Comparison of ENCODE assay signal across 31 cellular contexts in the genomic region with DNA sequence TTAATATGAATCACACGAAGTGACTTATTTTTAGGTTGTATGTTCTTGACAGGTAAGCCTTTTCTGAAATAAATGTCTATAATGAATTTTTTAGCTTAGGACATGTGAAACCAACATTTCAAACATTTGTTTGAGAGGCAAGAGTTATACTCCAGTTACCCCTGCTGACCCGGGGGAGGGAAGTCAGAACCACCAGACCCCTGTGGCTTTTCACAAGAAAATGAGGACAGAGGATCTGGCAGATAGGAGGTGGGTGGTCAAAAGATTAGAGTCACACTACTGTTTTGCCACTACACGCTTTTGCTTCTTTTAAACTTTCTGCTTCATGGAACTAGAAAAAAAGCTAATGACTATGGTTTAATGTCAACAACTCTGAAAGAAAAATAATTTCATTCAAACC. TPM values are rescaled to one million over a fixed set of nuclear protein-coding genes. Genes with fewer than 3 reads are reported as not detected.
A peak's percentile ranks its signal among the peaks of the same experiment; 100 is the strongest.
DNase-seq lines count a peak whose midpoint lies in the region; ATAC-seq lines count a peak whose summit lies in the region.
"Had no signal": no experiment of that assay in that cellular context is flagged by ENCODE, and none has a peak within 500 bp of the region (broad histone marks: within the 10 kb centered on the region; RNA-seq: fewer than 3 reads in every experiment).

No MANE protein-coding gene starts in this region.

- DNase-seq in NCI-H82 (lab: John Stamatoyannopoulos, UW) (peak; percentile 15), NCI-H82 treated with DMSO at 0.1 percent for 48 hours (lab: John Stamatoyannopoulos, UW; ENCODE audit: unreplicated experiment) (no peak), amniotic epithelial cell (ENCODE audit: low read depth) (peak; percentile 31), iPS-NIHi7 (ENCODE audit: extremely low spot score) (peak; percentile 54), retina (peak; percentile 9)
- DNase-seq in activated naive CD8-positive, alpha-beta T cell treated with anti-CD3 and anti-CD28 coated beads for 36 hours = no peak
- DNase-seq in activated effector memory CD4-positive, alpha-beta T cell treated with Interleukin-2 at 50 U/mL for 16 hours = no peak
- DNase-seq: activated CD8-positive, alpha-beta memory T cell treated with anti-CD3 and anti-CD28 coated beads for 24 hours; activated naive CD4-positive, alpha-beta T cell; activated T-cell treated with anti-CD3 and anti-CD28 coated beads, Interleukin-2, amount 50 U/mL, for 1 hour; adrenal gland; CD8-positive, alpha-beta T cell; DMS79; Kasumi-1; midbrain; naive thymus-derived CD8-positive, alpha-beta T cell; NCI-H2029 treated with DMSO at 0.1 percent for 48 hours; NCI-H226; ovary; SHP77; spleen; stimulated activated CD4-positive, alpha-beta T cell treated with anti-CD3 and anti-CD28 coated beads, Interleukin-2, amount 100 ng/mL, for 48 hours; SW 1271; T1000 had no signal

- no peak overlapping the region for H3K27ac Mint-ChIP-seq in activated naive CD8-positive, alpha-beta T cell treated with anti-CD3 and anti-CD28 coated beads for 36 hours
- H3K27ac Mint-ChIP-seq: CD8-positive, alpha-beta T cell; naive thymus-derived CD8-positive, alpha-beta T cell; stimulated activated memory B cell treated with anti-CD40 and anti-IgM and Interleukin-4, amounts not matched to agents 10 μg/mL and 1 μg/mL and 100 μg/mL, for 72 hours had no signal

- H3K4me1 Mint-ChIP-seq in activated naive CD8-positive, alpha-beta T cell treated with anti-CD3 and anti-CD28 coated beads for 36 hours = peaks cover 3% of the 10 kb centered on the region
- H3K4me1 Mint-ChIP-seq: naive thymus-derived CD8-positive, alpha-beta T cell; stimulated activated memory B cell treated with anti-CD40 and anti-IgM and Interleukin-4, amounts not matched to agents 10 μg/mL and 1 μg/mL and 100 μg/mL, for 72 hours had no signal

- no peaks in the 10 kb centered on the region for H3K36me3 Mint-ChIP-seq in activated naive CD8-positive, alpha-beta T cell treated with anti-CD3 and anti-CD28 coated beads for 36 hours
- H3K36me3 Mint-ChIP-seq: CD8-positive, alpha-beta T cell; naive thymus-derived CD8-positive, alpha-beta T cell; stimulated activated memory B cell treated with anti-CD40 and anti-IgM and Interleukin-4, amounts not matched to agents 10 μg/mL and 1 μg/mL and 100 μg/mL, for 72 hours had no signal

- no peak for ATAC-seq in HG02885 (IDR thresholded peaks at IDR 0.05; ENCODE audit: poor library complexity, unreplicated experiment)
- ATAC-seq: CD8-positive, alpha-beta T cell; HepG2; left lobe of liver; naive thymus-derived CD8-positive, alpha-beta T cell; stimulated activated memory B cell treated with anti-CD40 and anti-IgM and Interleukin-4, amounts not matched to agents 10 μg/mL and 1 μg/mL and 100 μg/mL, for 72 hours had no signal

- peaks cover 50% of the 10 kb centered on the region for H3K27me3 Mint-ChIP-seq in activated naive CD8-positive, alpha-beta T cell treated with anti-CD3 and anti-CD28 coated beads for 36 hours

- no peaks in the 10 kb centered on the region for H3K9me3 Mint-ChIP-seq in activated naive CD8-positive, alpha-beta T cell treated with anti-CD3 and anti-CD28 coated beads for 36 hours
- H3K9me3 Mint-ChIP-seq: CD8-positive, alpha-beta T cell; naive thymus-derived CD8-positive, alpha-beta T cell; stimulated activated memory B cell treated with anti-CD40 and anti-IgM and Interleukin-4, amounts not matched to agents 10 μg/mL and 1 μg/mL and 100 μg/mL, for 72 hours had no signal

- H3K4me3 Mint-ChIP-seq in activated naive CD8-positive, alpha-beta T cell treated with anti-CD3 and anti-CD28 coated beads for 36 hours = no peak overlapping the region
- H3K4me3 Mint-ChIP-seq: CD8-positive, alpha-beta T cell; naive thymus-derived CD8-positive, alpha-beta T cell; stimulated activated memory B cell treated with anti-CD40 and anti-IgM and Interleukin-4, amounts not matched to agents 10 μg/mL and 1 μg/mL and 100 μg/mL, for 72 hours had no signal

RNA-seq across cellular contexts. Expression of a gene that starts 27.5 kb away (rescaled TPM):
- total RNA-seq in activated naive CD8-positive, alpha-beta T cell treated with anti-CD3 and anti-CD28 coated beads for 36 hours = not detected
- total RNA-seq: CD8-positive, alpha-beta T cell; fibroblast of lung; H1; HepG2; left lobe of liver; naive thymus-derived CD8-positive, alpha-beta T cell; OCI-LY7; spleen had no signal

Comparison
In these comparisons a context has a peak if more than half of its experiments do, and no peak if none do; other contexts are left out.
1. DNase-seq: peak in NCI-H82 (single experiment), amniotic epithelial cell (single experiment), iPS-NIHi7 (single experiment) and retina (single experiment); none in NCI-H82 treated with DMSO at 0.1 percent for 48 hours (single experiment), activated naive CD8-positive, alpha-beta T cell treated with anti-CD3 and anti-CD28 coated beads for 36 hours (single experiment) and activated effector memory CD4-positive, alpha-beta T cell treated with Interleukin-2 at 50 U/mL for 16 hours (single experiment).